Comparison of ENCODE assay signal across 1 cellular context in the genomic region with DNA sequence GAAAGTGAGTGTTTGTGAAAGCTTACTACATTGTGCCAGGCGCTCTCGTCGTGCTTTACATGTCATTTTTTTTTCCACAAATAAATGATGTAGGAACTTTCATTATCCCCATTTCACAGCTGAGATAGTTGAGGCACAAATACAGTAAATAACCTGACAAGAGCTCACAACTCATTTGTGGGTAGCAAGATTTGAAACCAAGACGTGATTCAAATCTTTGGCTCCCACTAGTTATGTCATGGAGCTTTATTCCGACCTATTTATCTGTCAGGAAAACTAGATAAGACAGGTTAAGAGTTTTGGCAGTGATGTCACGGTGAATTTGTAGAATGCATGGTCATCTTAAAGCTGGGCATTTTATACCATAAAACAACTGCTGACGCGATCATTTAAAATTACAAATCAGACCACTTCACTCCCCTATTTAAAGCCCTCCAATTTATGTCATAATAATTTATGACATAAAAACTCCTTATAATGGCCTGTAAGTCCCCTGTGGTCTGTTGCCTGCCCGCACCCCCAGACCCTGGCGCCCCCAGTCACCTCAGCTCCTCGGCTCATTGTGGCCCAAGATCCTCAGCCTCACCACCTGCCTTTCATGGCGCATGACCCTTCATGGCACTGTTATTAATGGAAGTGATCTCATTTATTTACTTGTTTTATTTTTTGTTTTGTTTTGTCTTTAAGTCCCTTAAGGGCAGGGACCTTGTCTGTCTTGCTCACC.
TF ChIP-seq lines count a peak whose summit lies in the region.

No MANE protein-coding gene starts in this region.

TF ChIP-seq in K562, 482 proteins besides CTCF, POLR2A, EP300 and RAD21 (continued from another document and continues in another):
- TF ChIP-seq, protein P1, sequence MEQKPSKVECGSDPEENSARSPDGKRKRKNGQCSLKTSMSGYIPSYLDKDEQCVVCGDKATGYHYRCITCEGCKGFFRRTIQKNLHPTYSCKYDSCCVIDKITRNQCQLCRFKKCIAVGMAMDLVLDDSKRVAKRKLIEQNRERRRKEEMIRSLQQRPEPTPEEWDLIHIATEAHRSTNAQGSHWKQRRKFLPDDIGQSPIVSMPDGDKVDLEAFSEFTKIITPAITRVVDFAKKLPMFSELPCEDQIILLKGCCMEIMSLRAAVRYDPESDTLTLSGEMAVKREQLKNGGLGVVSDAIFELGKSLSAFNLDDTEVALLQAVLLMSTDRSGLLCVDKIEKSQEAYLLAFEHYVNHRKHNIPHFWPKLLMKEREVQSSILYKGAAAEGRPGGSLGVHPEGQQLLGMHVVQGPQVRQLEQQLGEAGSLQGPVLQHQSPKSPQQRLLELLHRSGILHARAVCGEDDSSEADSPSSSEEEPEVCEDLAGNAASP (IDR thresholded peaks at IDR 0.05): no peak
- TF ChIP-seq, protein P2, sequence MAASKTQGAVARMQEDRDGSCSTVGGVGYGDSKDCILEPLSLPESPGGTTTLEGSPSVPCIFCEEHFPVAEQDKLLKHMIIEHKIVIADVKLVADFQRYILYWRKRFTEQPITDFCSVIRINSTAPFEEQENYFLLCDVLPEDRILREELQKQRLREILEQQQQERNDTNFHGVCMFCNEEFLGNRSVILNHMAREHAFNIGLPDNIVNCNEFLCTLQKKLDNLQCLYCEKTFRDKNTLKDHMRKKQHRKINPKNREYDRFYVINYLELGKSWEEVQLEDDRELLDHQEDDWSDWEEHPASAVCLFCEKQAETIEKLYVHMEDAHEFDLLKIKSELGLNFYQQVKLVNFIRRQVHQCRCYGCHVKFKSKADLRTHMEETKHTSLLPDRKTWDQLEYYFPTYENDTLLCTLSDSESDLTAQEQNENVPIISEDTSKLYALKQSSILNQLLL (CRISPR knock-in tag; IDR thresholded peaks at IDR 0.05; ENCODE audit: borderline replicate concordance): no peak
- no peak for TF ChIP-seq OTX1 (CRISPR knock-in tag; IDR thresholded peaks at IDR 0.05)
- TF ChIP-seq ZNF778 (CRISPR knock-in tag; IDR thresholded peaks at IDR 0.05): no peak
- TF ChIP-seq, protein P3, sequence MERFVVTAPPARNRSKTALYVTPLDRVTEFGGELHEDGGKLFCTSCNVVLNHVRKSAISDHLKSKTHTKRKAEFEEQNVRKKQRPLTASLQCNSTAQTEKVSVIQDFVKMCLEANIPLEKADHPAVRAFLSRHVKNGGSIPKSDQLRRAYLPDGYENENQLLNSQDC (CRISPR knock-in tag; IDR thresholded peaks at IDR 0.05): no peak
- TF ChIP-seq, protein P4, sequence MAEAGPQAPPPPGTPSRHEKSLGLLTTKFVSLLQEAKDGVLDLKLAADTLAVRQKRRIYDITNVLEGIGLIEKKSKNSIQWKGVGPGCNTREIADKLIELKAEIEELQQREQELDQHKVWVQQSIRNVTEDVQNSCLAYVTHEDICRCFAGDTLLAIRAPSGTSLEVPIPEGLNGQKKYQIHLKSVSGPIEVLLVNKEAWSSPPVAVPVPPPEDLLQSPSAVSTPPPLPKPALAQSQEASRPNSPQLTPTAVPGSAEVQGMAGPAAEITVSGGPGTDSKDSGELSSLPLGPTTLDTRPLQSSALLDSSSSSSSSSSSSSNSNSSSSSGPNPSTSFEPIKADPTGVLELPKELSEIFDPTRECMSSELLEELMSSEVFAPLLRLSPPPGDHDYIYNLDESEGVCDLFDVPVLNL (CRISPR knock-in tag; IDR thresholded peaks at IDR 0.05; ENCODE audit: low read depth): no peak
- no peak for TF ChIP-seq ZNF239 (CRISPR knock-in tag; IDR thresholded peaks at IDR 0.05)
- no peak for TF ChIP-seq ZKSCAN8 (CRISPR knock-in tag; IDR thresholded peaks at IDR 0.05)
- no peak for TF ChIP-seq HMG20A (CRISPR knock-in tag; conservative IDR thresholded peaks at IDR 0.05)
- TF ChIP-seq PHF20 (IDR thresholded peaks at IDR 0.05; ENCODE audit: partially characterized antibody): no peak
- no peak for TF ChIP-seq NBN (IDR thresholded peaks at IDR 0.05; ENCODE audit: low read depth)
- peak; percentile 36; the same call in 1 of the 2 replicates for TF ChIP-seq NFATC3 (IDR thresholded peaks at IDR 0.05)
- no peak for TF ChIP-seq NR2C2 (CRISPR knock-in tag; IDR thresholded peaks at IDR 0.05)
- 0 out of 2 replicates have a peak, but pooled peaks have one; percentile 15 for TF ChIP-seq NR2C2 (tag; IDR thresholded peaks at IDR 0.05)
- TF ChIP-seq CBFB (CRISPR knock-in tag; IDR thresholded peaks at IDR 0.05): no peak
- TF ChIP-seq ZNF121 (CRISPR knock-in tag; conservative IDR thresholded peaks at IDR 0.05): no peak
- TF ChIP-seq HCFC1 (IDR thresholded peaks at IDR 0.05; ENCODE audit: low read depth, low read length): no peak
- no peak for TF ChIP-seq FIP1L1 (IDR thresholded peaks at IDR 0.05; ENCODE audit: low read depth, low read length, poor library complexity, severe bottlenecking)
- TF ChIP-seq PYGO2 (tag; IDR thresholded peaks at IDR 0.05): no peak
- TF ChIP-seq, protein P5, sequence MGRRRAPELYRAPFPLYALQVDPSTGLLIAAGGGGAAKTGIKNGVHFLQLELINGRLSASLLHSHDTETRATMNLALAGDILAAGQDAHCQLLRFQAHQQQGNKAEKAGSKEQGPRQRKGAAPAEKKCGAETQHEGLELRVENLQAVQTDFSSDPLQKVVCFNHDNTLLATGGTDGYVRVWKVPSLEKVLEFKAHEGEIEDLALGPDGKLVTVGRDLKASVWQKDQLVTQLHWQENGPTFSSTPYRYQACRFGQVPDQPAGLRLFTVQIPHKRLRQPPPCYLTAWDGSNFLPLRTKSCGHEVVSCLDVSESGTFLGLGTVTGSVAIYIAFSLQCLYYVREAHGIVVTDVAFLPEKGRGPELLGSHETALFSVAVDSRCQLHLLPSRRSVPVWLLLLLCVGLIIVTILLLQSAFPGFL (CRISPR knock-in tag; IDR thresholded peaks at IDR 0.05): no peak
- no peak; the same call in 1 of the 2 replicates for TF ChIP-seq EP400 (IDR thresholded peaks at IDR 0.05)
- TF ChIP-seq, protein P6, sequence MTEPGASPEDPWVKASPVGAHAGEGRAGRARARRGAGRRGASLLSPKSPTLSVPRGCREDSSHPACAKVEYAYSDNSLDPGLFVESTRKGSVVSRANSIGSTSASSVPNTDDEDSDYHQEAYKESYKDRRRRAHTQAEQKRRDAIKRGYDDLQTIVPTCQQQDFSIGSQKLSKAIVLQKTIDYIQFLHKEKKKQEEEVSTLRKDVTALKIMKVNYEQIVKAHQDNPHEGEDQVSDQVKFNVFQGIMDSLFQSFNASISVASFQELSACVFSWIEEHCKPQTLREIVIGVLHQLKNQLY (CRISPR knock-in tag; conservative IDR thresholded peaks at IDR 0.05): no peak
- TF ChIP-seq ZNF707 (CRISPR knock-in tag; conservative IDR thresholded peaks at IDR 0.05): no peak
- TF ChIP-seq, protein P7, sequence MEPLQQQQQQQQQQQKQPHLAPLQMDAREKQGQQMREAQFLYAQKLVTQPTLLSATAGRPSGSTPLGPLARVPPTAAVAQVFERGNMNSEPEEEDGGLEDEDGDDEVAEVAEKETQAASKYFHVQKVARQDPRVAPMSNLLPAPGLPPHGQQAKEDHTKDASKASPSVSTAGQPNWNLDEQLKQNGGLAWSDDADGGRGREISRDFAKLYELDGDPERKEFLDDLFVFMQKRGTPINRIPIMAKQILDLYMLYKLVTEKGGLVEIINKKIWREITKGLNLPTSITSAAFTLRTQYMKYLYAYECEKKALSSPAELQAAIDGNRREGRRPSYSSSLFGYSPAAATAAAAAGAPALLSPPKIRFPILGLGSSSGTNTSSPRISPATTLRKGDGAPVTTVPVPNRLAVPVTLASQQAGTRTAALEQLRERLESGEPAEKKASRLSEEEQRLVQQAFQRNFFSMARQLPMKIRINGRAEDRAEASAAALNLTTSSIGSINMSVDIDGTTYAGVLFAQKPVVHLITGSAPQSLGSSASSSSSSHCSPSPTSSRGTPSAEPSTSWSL (CRISPR knock-in tag; IDR thresholded peaks at IDR 0.05; ENCODE audit: borderline replicate concordance): no peak
- TF ChIP-seq CBX8 (IDR thresholded peaks at IDR 0.05; ENCODE audit: borderline replicate concordance, extremely low read depth, low read depth, low read length, poor library complexity, severe bottlenecking): no peak
- TF ChIP-seq ZNF668 (CRISPR knock-in tag; IDR thresholded peaks at IDR 0.05): no peak
- TF ChIP-seq RAD51 (IDR thresholded peaks at IDR 0.05; ENCODE audit: borderline replicate concordance, low read depth): no peak
- TF ChIP-seq TGIF2 (CRISPR knock-in tag; IDR thresholded peaks at IDR 0.05): no peak
- TF ChIP-seq TFAM (CRISPR knock-in tag; conservative IDR thresholded peaks at IDR 0.05): no peak
- TF ChIP-seq RHOXF2B (CRISPR knock-in tag; conservative IDR thresholded peaks at IDR 0.05): no peak
- TF ChIP-seq ZNF12 (CRISPR knock-in tag; IDR thresholded peaks at IDR 0.05): no peak
- TF ChIP-seq TCF3 (CRISPR knock-in tag; IDR thresholded peaks at IDR 0.05): no peak
- no peak for TF ChIP-seq PHTF2 (CRISPR knock-in tag; IDR thresholded peaks at IDR 0.05)
- TF ChIP-seq CEBPB (tag; IDR thresholded peaks at IDR 0.05): peak; percentile 53
- TF ChIP-seq RCOR1 (IDR thresholded peaks at IDR 0.05; ENCODE audit: borderline replicate concordance in 1 of 2, low read depth in 2 of 2, low read length in 2 of 2): 0 out of 4 replicates have a peak, but pooled peaks have one; percentile 4 to 34
- TF ChIP-seq HDAC1 (IDR thresholded peaks at IDR 0.05): no peak
- no peak for TF ChIP-seq ZBTB1 (CRISPR knock-in tag; IDR thresholded peaks at IDR 0.05; ENCODE audit: borderline replicate concordance, low read depth)
- peak; percentile 34; the same call in 1 of the 2 replicates for TF ChIP-seq ZNF507 (tag; conservative IDR thresholded peaks at IDR 0.05)
- TF ChIP-seq, protein P8, sequence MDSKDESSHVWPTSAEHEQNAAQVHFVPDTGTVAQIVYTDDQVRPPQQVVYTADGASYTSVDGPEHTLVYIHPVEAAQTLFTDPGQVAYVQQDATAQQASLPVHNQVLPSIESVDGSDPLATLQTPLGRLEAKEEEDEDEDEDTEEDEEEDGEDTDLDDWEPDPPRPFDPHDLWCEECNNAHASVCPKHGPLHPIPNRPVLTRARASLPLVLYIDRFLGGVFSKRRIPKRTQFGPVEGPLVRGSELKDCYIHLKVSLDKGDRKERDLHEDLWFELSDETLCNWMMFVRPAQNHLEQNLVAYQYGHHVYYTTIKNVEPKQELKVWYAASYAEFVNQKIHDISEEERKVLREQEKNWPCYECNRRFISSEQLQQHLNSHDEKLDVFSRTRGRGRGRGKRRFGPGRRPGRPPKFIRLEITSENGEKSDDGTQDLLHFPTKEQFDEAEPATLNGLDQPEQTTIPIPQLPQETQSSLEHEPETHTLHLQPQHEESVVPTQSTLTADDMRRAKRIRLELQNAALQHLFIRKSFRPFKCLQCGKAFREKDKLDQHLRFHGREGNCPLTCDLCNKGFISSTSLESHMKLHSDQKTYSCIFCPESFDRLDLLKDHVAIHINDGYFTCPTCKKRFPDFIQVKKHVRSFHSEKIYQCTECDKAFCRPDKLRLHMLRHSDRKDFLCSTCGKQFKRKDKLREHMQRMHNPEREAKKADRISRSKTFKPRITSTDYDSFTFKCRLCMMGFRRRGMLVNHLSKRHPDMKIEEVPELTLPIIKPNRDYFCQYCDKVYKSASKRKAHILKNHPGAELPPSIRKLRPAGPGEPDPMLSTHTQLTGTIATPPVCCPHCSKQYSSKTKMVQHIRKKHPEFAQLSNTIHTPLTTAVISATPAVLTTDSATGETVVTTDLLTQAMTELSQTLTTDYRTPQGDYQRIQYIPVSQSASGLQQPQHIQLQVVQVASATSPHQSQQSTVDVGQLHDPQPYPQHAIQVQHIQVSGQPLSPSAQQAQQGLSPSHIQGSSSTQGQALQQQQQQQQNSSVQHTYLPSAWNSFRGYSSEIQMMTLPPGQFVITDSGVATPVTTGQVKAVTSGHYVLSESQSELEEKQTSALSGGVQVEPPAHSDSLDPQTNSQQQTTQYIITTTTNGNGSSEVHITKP (IDR thresholded peaks at IDR 0.05; ENCODE audit: partially characterized antibody): no peak
- no peak for TF ChIP-seq BACH1 (tag; IDR thresholded peaks at IDR 0.05)
- peak; percentile 82; the same call in 1 of the 2 replicates for TF ChIP-seq BCOR (IDR thresholded peaks at IDR 0.05)
- TF ChIP-seq ZC3H4 (CRISPR knock-in tag; IDR thresholded peaks at IDR 0.05; ENCODE audit: borderline replicate concordance): no peak
- TF ChIP-seq ELF1 (tag; IDR thresholded peaks at IDR 0.05): no peak
- no peak for TF ChIP-seq POU5F1 (IDR thresholded peaks at IDR 0.05; ENCODE audit: borderline replicate concordance, low read depth, low read length, partially characterized antibody)
- TF ChIP-seq, protein P9, sequence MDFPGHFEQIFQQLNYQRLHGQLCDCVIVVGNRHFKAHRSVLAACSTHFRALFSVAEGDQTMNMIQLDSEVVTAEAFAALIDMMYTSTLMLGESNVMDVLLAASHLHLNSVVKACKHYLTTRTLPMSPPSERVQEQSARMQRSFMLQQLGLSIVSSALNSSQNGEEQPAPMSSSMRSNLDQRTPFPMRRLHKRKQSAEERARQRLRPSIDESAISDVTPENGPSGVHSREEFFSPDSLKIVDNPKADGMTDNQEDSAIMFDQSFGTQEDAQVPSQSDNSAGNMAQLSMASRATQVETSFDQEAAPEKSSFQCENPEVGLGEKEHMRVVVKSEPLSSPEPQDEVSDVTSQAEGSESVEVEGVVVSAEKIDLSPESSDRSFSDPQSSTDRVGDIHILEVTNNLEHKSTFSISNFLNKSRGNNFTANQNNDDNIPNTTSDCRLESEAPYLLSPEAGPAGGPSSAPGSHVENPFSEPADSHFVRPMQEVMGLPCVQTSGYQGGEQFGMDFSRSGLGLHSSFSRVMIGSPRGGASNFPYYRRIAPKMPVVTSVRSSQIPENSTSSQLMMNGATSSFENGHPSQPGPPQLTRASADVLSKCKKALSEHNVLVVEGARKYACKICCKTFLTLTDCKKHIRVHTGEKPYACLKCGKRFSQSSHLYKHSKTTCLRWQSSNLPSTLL (IDR thresholded peaks at IDR 0.05): no peak
- peak; percentile 70; the same call in 1 of the 2 replicates for TF ChIP-seq ADNP (tag; IDR thresholded peaks at IDR 0.05)
- no peak for TF ChIP-seq GTF2A2 (tag; IDR thresholded peaks at IDR 0.05)
- TF ChIP-seq ZNF24 (IDR thresholded peaks at IDR 0.05): peak; percentile 81
- TF ChIP-seq ZNF41 (CRISPR knock-in tag; conservative IDR thresholded peaks at IDR 0.05): no peak
- TF ChIP-seq MTF1 (CRISPR knock-in tag; IDR thresholded peaks at IDR 0.05; ENCODE audit: borderline replicate concordance): no peak
- no peak for TF ChIP-seq SMARCA4 (IDR thresholded peaks at IDR 0.05)
- peak; percentile 81 for TF ChIP-seq SMARCA5 (IDR thresholded peaks at IDR 0.05)
- TF ChIP-seq, protein P10, sequence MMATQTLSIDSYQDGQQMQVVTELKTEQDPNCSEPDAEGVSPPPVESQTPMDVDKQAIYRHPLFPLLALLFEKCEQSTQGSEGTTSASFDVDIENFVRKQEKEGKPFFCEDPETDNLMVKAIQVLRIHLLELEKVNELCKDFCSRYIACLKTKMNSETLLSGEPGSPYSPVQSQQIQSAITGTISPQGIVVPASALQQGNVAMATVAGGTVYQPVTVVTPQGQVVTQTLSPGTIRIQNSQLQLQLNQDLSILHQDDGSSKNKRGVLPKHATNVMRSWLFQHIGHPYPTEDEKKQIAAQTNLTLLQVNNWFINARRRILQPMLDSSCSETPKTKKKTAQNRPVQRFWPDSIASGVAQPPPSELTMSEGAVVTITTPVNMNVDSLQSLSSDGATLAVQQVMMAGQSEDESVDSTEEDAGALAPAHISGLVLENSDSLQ (IDR thresholded peaks at IDR 0.05): no peak
- no peak for TF ChIP-seq RB1 (IDR thresholded peaks at IDR 0.05; ENCODE audit: low read depth)
- TF ChIP-seq ZFX (CRISPR knock-in tag; IDR thresholded peaks at IDR 0.05): no peak
